In the genomic region with DNA sequence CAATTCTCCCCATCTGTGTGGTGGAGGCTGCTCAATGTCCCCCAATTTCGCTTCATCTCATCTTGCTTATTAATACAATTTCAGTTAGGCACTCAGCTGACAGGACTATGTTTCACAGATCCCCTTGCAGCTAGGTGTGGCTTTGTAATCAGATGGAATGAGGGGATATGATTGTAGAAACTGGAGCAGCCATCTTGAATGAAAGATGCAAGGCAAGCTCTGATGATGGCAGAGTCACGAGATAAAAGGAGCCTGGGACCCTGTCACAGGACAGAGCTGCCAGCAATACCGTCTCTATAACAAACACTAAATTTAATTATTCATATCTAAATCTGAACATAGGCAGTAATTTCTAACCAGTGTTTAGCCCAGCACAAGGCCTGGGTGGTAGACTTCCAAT, we compare ENCODE assay signal across 8 cellular contexts. TPM values are rescaled to one million over a fixed set of nuclear protein-coding genes. Genes with fewer than 3 reads are reported as not detected.
DNase-seq lines count a peak whose midpoint lies in the region; ATAC-seq and TF ChIP-seq lines count a peak whose summit lies in the region.

No MANE protein-coding gene starts in this region.

- H3K27me3 ChIP-seq in naive thymus-derived CD4-positive, alpha-beta T cell (ENCODE audit: control insufficient read depth in 2 of 2, insufficient read depth in 2 of 2, low read length in 2 of 2) = no peaks in the 10 kb centered on the region
- no peaks in the 10 kb centered on the region for H3K27me3 ChIP-seq in upper lobe of right lung

- H3K9me3 Mint-ChIP-seq in activated naive CD4-positive, alpha-beta T cell treated with anti-CD3 and anti-CD28 coated beads, Interleukin-2, amount 50 U/mL, for 24 hours = no peaks in the 10 kb centered on the region
- H3K9me3 Mint-ChIP-seq in activated T-helper 1 cell treated with anti-CD3 and anti-CD28 coated beads, Interleukin-12 subunit alpha, Interleukin-12 subunit beta, Interleukin-2, Interleukin-4 antibody, amounts not matched to agents 30 ng/mL and 10 ng/mL and 1 ng/mL, durations not matched to agents 14 hours and 24 hours and 36 hours = no peaks in the 10 kb centered on the region
- H3K9me3 Mint-ChIP-seq in naive thymus-derived CD4-positive, alpha-beta T cell = peaks cover 0 to 6% (median 0%) of the 10 kb centered on the region in 11 donors

- peak overlapping the region; percentile 97 for H3K27ac ChIP-seq in naive thymus-derived CD4-positive, alpha-beta T cell (ENCODE audit: low read depth, low read length)
- H3K27ac ChIP-seq in upper lobe of right lung = peak overlapping the region; percentile 96

- H3K4me3 ChIP-seq in naive thymus-derived CD4-positive, alpha-beta T cell (ENCODE audit: low read length) = no peak overlapping the region
- H3K4me3 ChIP-seq in upper lobe of right lung = no peak overlapping the region

- no peak for DNase-seq in activated naive CD4-positive, alpha-beta T cell treated with anti-CD3 and anti-CD28 coated beads, Interleukin-2, amount 50 U/mL, for 16 hours
- DNase-seq in activated T-helper 1 cell treated with anti-CD3 and anti-CD28 coated beads, Interleukin-12 subunit alpha, Interleukin-12 subunit beta, Interleukin-2, Interleukin-4 antibody, amounts not matched to agents 30 ng/mL and 10 ng/mL and 1 ng/mL, durations not matched to agents 14 hours and 24 hours and 36 hours (ENCODE audit: low spot score) = no peak
- DNase-seq in naive thymus-derived CD4-positive, alpha-beta T cell = no peak
- DNase-seq in upper lobe of right lung (no peak), GM13976 (ENCODE audit: low spot score) (no peak)

- peaks cover 5 to 35% of the 10 kb centered on the region in 2 donors for H3K4me1 ChIP-seq in naive thymus-derived CD4-positive, alpha-beta T cell (ENCODE audit: control insufficient read depth in 2 of 2, insufficient read depth in 2 of 2, low read length in 2 of 2)
- H3K4me1 ChIP-seq in upper lobe of right lung = peaks cover 26% of the 10 kb centered on the region

- H3K36me3 ChIP-seq in naive thymus-derived CD4-positive, alpha-beta T cell (ENCODE audit: control insufficient read depth in 2 of 3, insufficient read depth in 3 of 3, low read length in 3 of 3) = peaks cover 0 to 11% (median 11%) of the 10 kb centered on the region in 3 experiments
- peaks cover 6% of the 10 kb centered on the region for H3K36me3 ChIP-seq in upper lobe of right lung

- TF ChIP-seq CTCF in upper lobe of right lung (IDR thresholded peaks at IDR 0.05) (no peak), GM13976 (IDR thresholded peaks at IDR 0.05; ENCODE audit: borderline replicate concordance, control extremely low read depth, extremely low read depth, insufficient read depth, missing control alignments) (no peak)

- CTCF ChIA-PET in naive thymus-derived CD4-positive, alpha-beta T cell (lab: Charles Lee) = interaction anchor here (0.6 to 1.9 kb wide), 4 partner anchors 10 to 708 kb away, joined by 3 to 7 read pairs (median 6); a partner anchor contains a TSS

- no peaks in the 10 kb centered on the region for H3K27me3 Mint-ChIP-seq in activated naive CD4-positive, alpha-beta T cell treated with anti-CD3 and anti-CD28 coated beads, Interleukin-2, amount 50 U/mL, for 24 hours
- H3K27me3 Mint-ChIP-seq in activated T-helper 1 cell treated with anti-CD3 and anti-CD28 coated beads, Interleukin-12 subunit alpha, Interleukin-12 subunit beta, Interleukin-2, Interleukin-4 antibody, amounts not matched to agents 30 ng/mL and 10 ng/mL and 1 ng/mL, durations not matched to agents 14 hours and 24 hours and 36 hours (ENCODE audit: insufficient read depth) = peaks cover 3% of the 10 kb centered on the region
- peaks cover 0 to 8% (median 6%) of the 10 kb centered on the region in 5 donors for H3K27me3 Mint-ChIP-seq in naive thymus-derived CD4-positive, alpha-beta T cell

- H3K27ac Mint-ChIP-seq in activated naive CD4-positive, alpha-beta T cell treated with anti-CD3 and anti-CD28 coated beads, Interleukin-2, amount 50 U/mL, for 24 hours = peak overlapping the region; percentile 99
- no peak overlapping the region for H3K27ac Mint-ChIP-seq in activated T-helper 1 cell treated with anti-CD3 and anti-CD28 coated beads, Interleukin-12 subunit alpha, Interleukin-12 subunit beta, Interleukin-2, Interleukin-4 antibody, amounts not matched to agents 30 ng/mL and 10 ng/mL and 1 ng/mL, durations not matched to agents 14 hours and 24 hours and 36 hours
- peak overlapping the region in 8 of 9 donors; percentile 94 to 100 (median 98) for H3K27ac Mint-ChIP-seq in naive thymus-derived CD4-positive, alpha-beta T cell

- intact Hi-C loops in activated T-helper 1 cell treated with anti-CD3 and anti-CD28 coated beads, Interleukin-12 subunit alpha, Interleukin-12 subunit beta, Interleukin-2, Interleukin-4 antibody, amounts not matched to agents 30 ng/mL and 10 ng/mL and 1 ng/mL, durations not matched to agents 14 hours and 24 hours and 36 hours (cut with micrococcal nuclease) = loop anchor here (2.0 to 5.0 kb wide), 3 partner anchors 257 to 327 kb away; a partner anchor contains a TSS
- intact Hi-C loops in naive thymus-derived CD4-positive, alpha-beta T cell (cut with micrococcal nuclease) = loop anchor here (2.0 to 10.0 kb wide), 7 partner anchors 327 to 1778 kb away; a partner anchor contains a TSS
- intact Hi-C loops in upper lobe of right lung (cut with DNase I) = no loop called here

- in situ Hi-C loops in GM13976 (cut with MboI; ENCODE audit: low sequenced_read_pairs, unreplicated experiment) = no loop called here

- peaks cover 5% of the 10 kb centered on the region for H3K36me3 Mint-ChIP-seq in activated naive CD4-positive, alpha-beta T cell treated with anti-CD3 and anti-CD28 coated beads, Interleukin-2, amount 50 U/mL, for 24 hours
- H3K36me3 Mint-ChIP-seq in activated T-helper 1 cell treated with anti-CD3 and anti-CD28 coated beads, Interleukin-12 subunit alpha, Interleukin-12 subunit beta, Interleukin-2, Interleukin-4 antibody, amounts not matched to agents 30 ng/mL and 10 ng/mL and 1 ng/mL, durations not matched to agents 14 hours and 24 hours and 36 hours (ENCODE audit: low read depth) = peaks cover 13% of the 10 kb centered on the region
- H3K36me3 Mint-ChIP-seq in naive thymus-derived CD4-positive, alpha-beta T cell = peaks cover 0 to 11% (median 7%) of the 10 kb centered on the region in 5 donors

- no peak for ATAC-seq in naive thymus-derived CD4-positive, alpha-beta T cell
- ATAC-seq in upper lobe of right lung = no peak
- ATAC-seq in GM18870 (IDR thresholded peaks at IDR 0.05; ENCODE audit: unreplicated experiment) = no peak
- no peak for ATAC-seq in HG03095 (IDR thresholded peaks at IDR 0.05; ENCODE audit: unreplicated experiment)

- H3K4me3 Mint-ChIP-seq in activated naive CD4-positive, alpha-beta T cell treated with anti-CD3 and anti-CD28 coated beads, Interleukin-2, amount 50 U/mL, for 24 hours = peak overlapping the region; percentile 98
- H3K4me3 Mint-ChIP-seq in activated T-helper 1 cell treated with anti-CD3 and anti-CD28 coated beads, Interleukin-12 subunit alpha, Interleukin-12 subunit beta, Interleukin-2, Interleukin-4 antibody, amounts not matched to agents 30 ng/mL and 10 ng/mL and 1 ng/mL, durations not matched to agents 14 hours and 24 hours and 36 hours = peak overlapping the region; percentile 100
- H3K4me3 Mint-ChIP-seq in naive thymus-derived CD4-positive, alpha-beta T cell = peak overlapping the region in 8 of 10 donors; percentile 89 to 100 (median 97)

- H3K9me3 ChIP-seq in naive thymus-derived CD4-positive, alpha-beta T cell (ENCODE audit: control insufficient read depth in 2 of 3, low read length in 3 of 3) = no peaks in the 10 kb centered on the region
- no peaks in the 10 kb centered on the region for H3K9me3 ChIP-seq in upper lobe of right lung

- peaks cover 40% of the 10 kb centered on the region for H3K4me1 Mint-ChIP-seq in activated naive CD4-positive, alpha-beta T cell treated with anti-CD3 and anti-CD28 coated beads, Interleukin-2, amount 50 U/mL, for 24 hours
- H3K4me1 Mint-ChIP-seq in activated T-helper 1 cell treated with anti-CD3 and anti-CD28 coated beads, Interleukin-12 subunit alpha, Interleukin-12 subunit beta, Interleukin-2, Interleukin-4 antibody, amounts not matched to agents 30 ng/mL and 10 ng/mL and 1 ng/mL, durations not matched to agents 14 hours and 24 hours and 36 hours (ENCODE audit: low read depth) = peaks cover 38% of the 10 kb centered on the region
- peaks cover 11 to 44% (median 41%) of the 10 kb centered on the region in 7 donors for H3K4me1 Mint-ChIP-seq in naive thymus-derived CD4-positive, alpha-beta T cell

- POLR2A ChIA-PET in naive thymus-derived CD4-positive, alpha-beta T cell (lab: Charles Lee) = interaction anchor here (1.2 to 3.6 kb wide), 7 partner anchors 8 to 721 kb away, joined by 3 to 28 read pairs (median 5); a partner anchor contains a TSS

RNA-seq across cellular contexts. Expression of a gene that starts 1.0 kb away (rescaled TPM):
- 98.6 and 114 TPM in 2 replicates for total RNA-seq in activated T-helper 1 cell treated with anti-CD3 and anti-CD28 coated beads, Interleukin-12 subunit alpha, Interleukin-12 subunit beta, Interleukin-2, Interleukin-4 antibody, amounts not matched to agents 30 ng/mL and 10 ng/mL and 1 ng/mL, durations not matched to agents 14 hours and 24 hours and 36 hours
- total RNA-seq in naive thymus-derived CD4-positive, alpha-beta T cell = 10 to 100 TPM; 44.5 to 69.3 (median 53.7) TPM
- polyA plus RNA-seq in naive thymus-derived CD4-positive, alpha-beta T cell = 10 to 100 TPM; 50.8 to 72.4 TPM
- total RNA-seq in upper lobe of right lung = 65.6 TPM
